ENCODE assay signal across 19 cellular contexts in genomic region chr5:138702166-138702826, GRCh38. TPM values are rescaled to one million over a fixed set of nuclear protein-coding genes. Genes with fewer than 3 reads are reported as not detected.
DNase-seq lines count a peak whose midpoint lies in the region; ATAC-seq and TF ChIP-seq lines count a peak whose summit lies in the region.
"Had no signal": no experiment of that assay in that cellular context is flagged by ENCODE, and none has a peak within 500 bp of the region (broad histone marks: within the 10 kb centered on the region; RNA-seq: fewer than 3 reads in every experiment).

No MANE protein-coding gene starts in this region.

- H3K9me3 ChIP-seq in effector memory CD4-positive, alpha-beta T cell (ENCODE audit: control insufficient read depth, low read length) = no peaks in the 10 kb centered on the region
- H3K9me3 ChIP-seq: testis had no signal

- peaks cover 8% of the 10 kb centered on the region for H3K27me3 Mint-ChIP-seq in brain

- ATAC-seq in HG03571 (IDR thresholded peaks at IDR 0.05; ENCODE audit: unreplicated experiment) (no peak), HG03378 (IDR thresholded peaks at IDR 0.05; ENCODE audit: unreplicated experiment) (no peak)
- ATAC-seq: activated CD8-positive, alpha-beta T cell treated with anti-CD3 and anti-CD28 coated beads for 36 hours; foreskin keratinocyte had no signal

- H3K27ac ChIP-seq in 22Rv1 = no peak overlapping the region
- no peak overlapping the region for H3K27ac ChIP-seq in effector memory CD4-positive, alpha-beta T cell (ENCODE audit: insufficient read depth, low read length, poor library complexity, severe bottlenecking)
- H3K27ac ChIP-seq: foreskin keratinocyte, testis had no signal

- DNase-seq in EH (ENCODE audit: low read depth) = peak; percentile 35
- peak; percentile 89 for DNase-seq in NCI-H69 (lab: John Stamatoyannopoulos, UW)
- DNase-seq in effector memory CD4-positive, alpha-beta T cell = no peak
- no peak for DNase-seq in SKM-1 (lab: John Stamatoyannopoulos, UW; ENCODE audit: unreplicated experiment)
- DNase-seq: activated B cell treated with CpG ODN at 0.5 μM for 24 hours; activated CD8-positive, alpha-beta T cell treated with anti-CD3 and anti-CD28 coated beads for 36 hours; activated naive CD4-positive, alpha-beta T cell treated with anti-CD3 and anti-CD28 coated beads, Interleukin-2, amount 50 U/mL, for 16 hours; activated T-cell treated with anti-CD3 and anti-CD28 coated beads, Interleukin-2, amount 50 U/mL, for 24 hours; EL; foreskin keratinocyte; NCI-H1694 treated with DMSO at 0.1 percent for 48 hours; Right ventricle myocardium superior; stimulated activated CD4-positive, alpha-beta T cell treated with anti-CD3 and anti-CD28 coated beads, Interleukin-12 subunit alpha, Interleukin-12 subunit beta, amount 100 ng/mL, for 4 hours; testis had no signal

- H3K4me1 Mint-ChIP-seq in brain = peaks cover 66% of the 10 kb centered on the region
- H3K4me1 Mint-ChIP-seq: activated B cell treated with CpG ODN at 0.5 μM for 24 hours had no signal

- H3K4me3 Mint-ChIP-seq in brain = no peak overlapping the region
- H3K4me3 Mint-ChIP-seq: activated B cell treated with CpG ODN at 0.5 μM for 24 hours; activated CD8-positive, alpha-beta T cell treated with anti-CD3 and anti-CD28 coated beads for 36 hours; activated T-cell treated with anti-CD3 and anti-CD28 coated beads, Interleukin-2, amount 50 U/mL, for 24 hours; T-helper 1 cell treated with Interleukin-12 subunit alpha and Interleukin-12 subunit beta and Interleukin-4 antibody, amounts not matched to agents 30 μg/mL and 1 μg/mL, for 36 hours had no signal

- TF ChIP-seq CTCF in 22Rv1 (IDR thresholded peaks at IDR 0.05) = peak; percentile 9; the same call in 1 of the 2 replicates
- TF ChIP-seq CTCF in brain (conservative IDR thresholded peaks at IDR 0.05) = no peak

- H3K36me3 ChIP-seq in effector memory CD4-positive, alpha-beta T cell (ENCODE audit: control insufficient read depth, insufficient read depth, low read length) = no peaks in the 10 kb centered on the region

- no peaks in the 10 kb centered on the region for H3K36me3 Mint-ChIP-seq in brain

- no peaks in the 10 kb centered on the region for H3K4me1 ChIP-seq in effector memory CD4-positive, alpha-beta T cell (ENCODE audit: control insufficient read depth, insufficient read depth, low read length, poor library complexity, severe bottlenecking)

- peaks cover 3% of the 10 kb centered on the region for H3K27me3 ChIP-seq in effector memory CD4-positive, alpha-beta T cell (replicated peaks; ENCODE audit: control insufficient read depth, insufficient read depth, low read length, poor library complexity, severe bottlenecking)
- H3K27me3 ChIP-seq: foreskin keratinocyte, testis had no signal

- H3K27ac Mint-ChIP-seq in brain = peak overlapping the region in 4 of 5 experiments; percentile 24 to 94 (median 27)
- H3K27ac Mint-ChIP-seq: activated B cell treated with CpG ODN at 0.5 μM for 24 hours; activated CD8-positive, alpha-beta T cell treated with anti-CD3 and anti-CD28 coated beads for 36 hours; activated T-cell treated with anti-CD3 and anti-CD28 coated beads, Interleukin-2, amount 50 U/mL, for 24 hours; T-helper 1 cell treated with Interleukin-12 subunit alpha and Interleukin-12 subunit beta and Interleukin-4 antibody, amounts not matched to agents 30 μg/mL and 1 μg/mL, for 36 hours had no signal

- H3K4me3 ChIP-seq in effector memory CD4-positive, alpha-beta T cell (ENCODE audit: insufficient read depth, low read depth, low read length, poor library complexity, severe bottlenecking) = no peak overlapping the region
- H3K4me3 ChIP-seq: testis had no signal

- H3K9me3 Mint-ChIP-seq in brain = peaks cover 0 to 3% (median 0%) of the 10 kb centered on the region in 5 experiments
- H3K9me3 Mint-ChIP-seq: activated CD8-positive, alpha-beta T cell treated with anti-CD3 and anti-CD28 coated beads for 36 hours; activated T-cell treated with anti-CD3 and anti-CD28 coated beads, Interleukin-2, amount 50 U/mL, for 24 hours; T-helper 1 cell treated with Interleukin-12 subunit alpha and Interleukin-12 subunit beta and Interleukin-4 antibody, amounts not matched to agents 30 μg/mL and 1 μg/mL, for 36 hours had no signal

RNA-seq across cellular contexts. Expression of gene CTNNA1, which starts 50.9 kb away (rescaled TPM):
- 185 TPM for polyA plus RNA-seq in brain (ENCODE audit: insufficient read depth, low read depth, low replicate concordance)

Comparison
In these comparisons a context has a peak if more than half of its experiments do, and no peak if none do; other contexts are left out.
1. DNase-seq: peak in EH (single experiment) and NCI-H69 (single experiment); none in effector memory CD4-positive, alpha-beta T cell (0 of 3) and SKM-1 (single experiment).